19 cellular contexts compared by ENCODE assay signal in the genomic region with DNA sequence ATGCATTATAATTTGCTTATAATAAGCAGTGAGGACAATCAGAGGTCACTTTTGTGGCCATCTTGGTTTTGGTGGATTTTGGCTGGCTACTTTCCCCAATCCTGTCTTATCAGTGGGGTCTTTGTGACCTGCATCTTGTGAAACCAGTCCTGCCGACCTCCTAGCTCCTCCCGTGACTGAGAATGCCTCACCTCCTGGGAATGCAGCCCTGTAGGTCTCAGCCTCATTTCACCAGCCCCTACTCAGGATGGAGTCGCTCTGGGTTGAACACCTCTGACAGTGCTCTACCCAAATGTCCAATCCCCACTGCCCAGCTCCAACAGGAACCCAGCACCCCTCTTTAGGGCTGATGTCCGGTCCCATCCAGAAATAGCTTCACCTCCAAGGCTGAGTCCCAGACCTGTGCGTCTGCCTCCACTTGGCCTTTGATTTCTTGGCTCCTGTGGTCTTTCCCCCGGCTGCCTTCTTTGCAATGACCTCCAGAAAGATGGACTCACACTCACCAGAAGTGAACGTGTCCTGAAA. TPM values are rescaled to one million over a fixed set of nuclear protein-coding genes. Genes with fewer than 3 reads are reported as not detected.
A peak's percentile ranks its signal among the peaks of the same experiment; 100 is the strongest.
DNase-seq lines count a peak whose midpoint lies in the region; ATAC-seq, FAIRE-seq and TF ChIP-seq lines count a peak whose summit lies in the region.
"Had no signal": no experiment of that assay in that cellular context is flagged by ENCODE, and none has a peak within 500 bp of the region (broad histone marks: within the 10 kb centered on the region; RNA-seq: fewer than 3 reads in every experiment).

No MANE protein-coding gene starts in this region.

- ATAC-seq in foreskin keratinocyte (peak; percentile 36), GM18502 (IDR thresholded peaks at IDR 0.05; ENCODE audit: poor library complexity, unreplicated experiment) (no peak), GM19452 (IDR thresholded peaks at IDR 0.05; ENCODE audit: unreplicated experiment) (no peak)
- ATAC-seq: CD8-positive, alpha-beta T cell; HCT116 had no signal

- no peak for TF ChIP-seq POLR2A in suprapubic skin (IDR thresholded peaks at IDR 0.05)

- H3K27ac ChIP-seq in foreskin keratinocyte (no peak overlapping the region), suprapubic skin (no peak overlapping the region)
- H3K27ac ChIP-seq: GM23248 had no signal

- TF ChIP-seq CTCF in foreskin keratinocyte (conservative IDR thresholded peaks at IDR 0.05) (no peak), suprapubic skin (IDR thresholded peaks at IDR 0.05) (no peak)

- peak; percentile 38 for FAIRE-seq in HTR-8/SVneo (lab: Jason Lieb, UNC)
- FAIRE-seq: D721Med, H54 had no signal

- no peaks in the 10 kb centered on the region for H3K9me3 ChIP-seq in suprapubic skin

- H3K4me1 ChIP-seq in foreskin keratinocyte (no peaks in the 10 kb centered on the region), suprapubic skin (no peaks in the 10 kb centered on the region)

- H3K36me3 ChIP-seq in suprapubic skin = no peaks in the 10 kb centered on the region

- peaks cover 7% of the 10 kb centered on the region for H3K27me3 ChIP-seq in foreskin keratinocyte
- H3K27me3 ChIP-seq in suprapubic skin = no peaks in the 10 kb centered on the region

- DNase-seq in HTR-8/SVneo (ENCODE audit: insufficient read length, low spot score) (no peak), foreskin keratinocyte (peak in 1 of 2 donors; percentile 4), mesenteric fat pad (ENCODE audit: low spot score) (peak; percentile 28), suprapubic skin (ENCODE audit: low spot score in 2 of 2) (peak; percentile 18 to 29)
- DNase-seq in stimulated activated CD4-positive, alpha-beta T cell treated with anti-CD3 and anti-CD28 coated beads, Interleukin-2, amount 100 ng/mL, for 48 hours = no peak
- DNase-seq: C1 segment of cervical spinal cord, COR-L47, DMS153, DMS79 treated with DMSO at 0.1 percent for 48 hours, EL, GDM1, GM23248, KG1 had no signal

- H3K4me3 ChIP-seq in suprapubic skin = no peak overlapping the region
- H3K4me3 ChIP-seq: GM23248 had no signal

- no peak for TF ChIP-seq EP300 in suprapubic skin (IDR thresholded peaks at IDR 0.05)

- 86% methylated on average over 6 of the region's 7 CpGs for WGBS in suprapubic skin

RNA-seq across cellular contexts. Expression of a gene that starts 31.3 kb away (rescaled TPM):
- 91.4 and 96.5 TPM in 2 replicates for total RNA-seq in foreskin keratinocyte
- 26.9 and 28.0 TPM in 2 replicates for polyA plus RNA-seq in foreskin keratinocyte
- total RNA-seq in mesenteric fat pad = 228 TPM
- total RNA-seq in suprapubic skin = 1 to 10 TPM; 7.0 to 9.5 (median 9.4) TPM

Comparison
In these comparisons a context has a peak if more than half of its experiments do, and no peak if none do; other contexts are left out.
1. DNase-seq: peak in mesenteric fat pad (single experiment) and suprapubic skin (2 of 2); none in HTR-8/SVneo (single experiment) and stimulated activated CD4-positive, alpha-beta T cell treated with anti-CD3 and anti-CD28 coated beads, Interleukin-2, amount 100 ng/mL, for 48 hours (0 of 2).